23 cellular contexts compared by ENCODE assay signal in the genomic region with DNA sequence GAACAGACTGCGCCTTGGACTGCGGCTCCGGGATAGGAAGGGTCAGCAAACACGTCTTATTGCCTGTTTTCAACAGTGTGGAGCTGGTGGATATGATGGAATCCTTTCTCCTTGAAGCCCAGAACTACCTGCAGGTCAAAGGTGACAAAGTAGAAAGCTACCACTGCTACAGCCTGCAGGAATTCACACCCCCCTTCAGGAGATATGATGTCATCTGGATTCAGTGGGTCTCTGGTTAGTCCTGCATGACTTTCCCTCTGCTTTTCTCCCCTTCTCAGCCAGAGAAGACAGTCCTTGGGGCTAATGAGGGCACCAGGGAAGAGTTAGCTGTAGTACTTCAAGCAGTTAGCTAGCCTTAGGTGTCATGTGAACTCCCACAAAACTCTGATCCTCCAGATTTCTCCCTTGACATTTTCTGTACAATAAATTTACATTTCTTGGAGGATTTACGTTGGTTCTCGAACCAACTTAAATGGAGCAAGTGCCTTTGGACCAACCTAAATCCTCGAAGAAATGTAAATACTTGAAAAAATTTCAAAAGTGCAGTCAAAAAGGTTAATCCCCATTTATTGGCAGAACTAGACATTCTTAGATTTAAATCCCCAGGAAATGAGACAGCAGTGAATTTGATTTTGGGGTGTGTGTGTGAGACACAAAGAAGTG. TPM values are rescaled to one million over a fixed set of nuclear protein-coding genes. Genes with fewer than 3 reads are reported as not detected.
"Had no signal": no experiment of that assay in that cellular context is flagged by ENCODE, and none has a peak within 500 bp of the region (broad histone marks: within the 10 kb centered on the region; RNA-seq: fewer than 3 reads in every experiment).

No MANE protein-coding gene starts in this region.

- FAIRE-seq: bronchial epithelial cell had no signal

- H3K27ac ChIP-seq: VCaP had no signal

- H3K4me1 Mint-ChIP-seq: central memory CD8-positive, alpha-beta T cell had no signal

- H3K4me3 Mint-ChIP-seq: activated CD4-positive, alpha-beta memory T cell treated with anti-CD3 and anti-CD28 coated beads for 36 hours; activated CD4-positive, alpha-beta T cell treated with anti-CD3 and anti-CD28 coated beads, Interleukin-2, amount 10 ng/mL, durations not matched to agents 7 days and 5 days; activated T-cell treated with anti-CD3 and anti-CD28 coated beads, Interleukin-2, amount 50 U/mL, for 4 hours; central memory CD8-positive, alpha-beta T cell; T-cell had no signal

- H3K27me3 Mint-ChIP-seq: activated CD4-positive, alpha-beta memory T cell treated with anti-CD3 and anti-CD28 coated beads for 36 hours; activated CD4-positive, alpha-beta T cell treated with anti-CD3 and anti-CD28 coated beads, Interleukin-2, amount 10 ng/mL, durations not matched to agents 7 days and 5 days; central memory CD8-positive, alpha-beta T cell; T-cell had no signal

- H3K36me3 Mint-ChIP-seq: activated CD4-positive, alpha-beta memory T cell treated with anti-CD3 and anti-CD28 coated beads for 36 hours; activated naive CD4-positive, alpha-beta T cell treated with anti-CD3 and anti-CD28 coated beads, Interleukin-2, amount 50 U/mL, for 72 hours; T-cell had no signal

- H3K27ac Mint-ChIP-seq: activated CD4-positive, alpha-beta memory T cell treated with anti-CD3 and anti-CD28 coated beads for 36 hours; activated CD4-positive, alpha-beta T cell treated with anti-CD3 and anti-CD28 coated beads, Interleukin-2, amount 10 ng/mL, durations not matched to agents 7 days and 5 days; activated naive CD4-positive, alpha-beta T cell treated with anti-CD3 and anti-CD28 coated beads, Interleukin-2, amount 50 U/mL, for 72 hours had no signal

- ATAC-seq: activated naive CD4-positive, alpha-beta T cell treated with anti-CD3 and anti-CD28 coated beads, Interleukin-2, amount 50 U/mL, for 72 hours; activated T-cell treated with anti-CD3 and anti-CD28 coated beads, Interleukin-2, amount 50 U/mL, for 4 hours; PC-3; T-cell had no signal

- DNase-seq: activated CD4-positive, alpha-beta memory T cell treated with anti-CD3 and anti-CD28 coated beads for 36 hours; activated CD4-positive, alpha-beta T cell treated with anti-CD3 and anti-CD28 coated beads, Interleukin-2, amount 10 ng/mL, durations not matched to agents 7 days and 5 days; activated CD4-positive, CD25-positive, alpha-beta regulatory T cell; activated CD8-positive, alpha-beta memory T cell treated with anti-CD3 and anti-CD28 coated beads for 24 hours; activated effector memory CD4-positive, alpha-beta T cell treated with anti-CD3 and anti-CD28 coated beads, Interleukin-2, amount 50 U/mL, for 16 hours; activated naive CD4-positive, alpha-beta T cell treated with Interleukin-2 at 50 U/mL for 16 hours; activated T-cell treated with anti-CD3 and anti-CD28 coated beads, Interleukin-2, amount 50 U/mL, for 4 hours; amygdala; MM.1S; NCI-H1105; NCI-H1436; NCI-H187; NCI-H2081; NCI-H510A treated with DMSO at 0.1 percent for 48 hours; PC-3; SHP77 treated with DMSO at 0.1 percent for 48 hours; T-cell; T-helper 2 cell had no signal

RNA-seq across cellular contexts. Expression of a gene that starts 20.9 kb away (rescaled TPM):
- total RNA-seq: activated CD4-positive, alpha-beta memory T cell treated with anti-CD3 and anti-CD28 coated beads for 36 hours; activated CD4-positive, alpha-beta T cell treated with anti-CD3 and anti-CD28 coated beads, Interleukin-2, amount 10 ng/mL, durations not matched to agents 7 days and 5 days; activated naive CD4-positive, alpha-beta T cell treated with anti-CD3 and anti-CD28 coated beads, Interleukin-2, amount 50 U/mL, for 72 hours; activated T-cell treated with anti-CD3 and anti-CD28 coated beads, Interleukin-2, amount 50 U/mL, for 4 hours; bronchial epithelial cell; PC-3; SK-MEL-5; T-cell had no signal
